ENCODE assay signal across 12 cellular contexts in genomic region chr10:22681301-22681700, GRCh38. TPM values are rescaled to one million over a fixed set of nuclear protein-coding genes. Genes with fewer than 3 reads are reported as not detected.
A peak's percentile ranks its signal among the peaks of the same experiment; 100 is the strongest.
DNase-seq lines count a peak whose midpoint lies in the region; ATAC-seq, FAIRE-seq and TF ChIP-seq lines count a peak whose summit lies in the region.
"Had no signal": no experiment of that assay in that cellular context is flagged by ENCODE, and none has a peak within 500 bp of the region (broad histone marks: within the 10 kb centered on the region; RNA-seq: fewer than 3 reads in every experiment).

No MANE protein-coding gene starts in this region.

- H3K27me3 Mint-ChIP-seq in CD8-positive, alpha-beta T cell (ENCODE audit: low read depth): no peaks in the 10 kb centered on the region
- H3K27me3 Mint-ChIP-seq in astrocyte (ENCODE audit: low read depth, unreplicated experiment): no peaks in the 10 kb centered on the region
- no peaks in the 10 kb centered on the region for H3K27me3 Mint-ChIP-seq in naive thymus-derived CD8-positive, alpha-beta T cell

- no peak overlapping the region for H3K4me3 Mint-ChIP-seq in CD8-positive, alpha-beta T cell
- H3K4me3 Mint-ChIP-seq in astrocyte (ENCODE audit: unreplicated experiment): no peak overlapping the region
- H3K4me3 Mint-ChIP-seq in naive thymus-derived CD8-positive, alpha-beta T cell: peak overlapping the region in 9 of 10 donors; percentile 12 to 83 (median 60)
- H3K4me3 Mint-ChIP-seq: nephron had no signal

- TF ChIP-seq CTCF in CD8-positive, alpha-beta T cell (IDR thresholded peaks at IDR 0.05): no peak
- TF ChIP-seq CTCF in astrocyte (IDR thresholded peaks at IDR 0.05; ENCODE audit: insufficient read depth, low read depth, low read length) (no peak), OCI-LY7 (conservative IDR thresholded peaks at IDR 0.05; ENCODE audit: low read length) (no peak)

- H3K4me3 ChIP-seq in CD8-positive, alpha-beta T cell (ENCODE audit: low read depth, low read length): no peak overlapping the region
- H3K4me3 ChIP-seq in astrocyte (ENCODE audit: insufficient read depth, low read depth, low read length) (no peak overlapping the region), OCI-LY7 (ENCODE audit: low read depth, low read length, poor library complexity, severe bottlenecking) (no peak overlapping the region)

- peak overlapping the region; percentile 94 for H3K27ac Mint-ChIP-seq in CD8-positive, alpha-beta T cell
- peak overlapping the region; percentile 44 for H3K27ac Mint-ChIP-seq in astrocyte (ENCODE audit: unreplicated experiment)
- peak overlapping the region; percentile 85 to 98 (median 93) for H3K27ac Mint-ChIP-seq in naive thymus-derived CD8-positive, alpha-beta T cell
- H3K27ac Mint-ChIP-seq: nephron had no signal

- H3K9me2 ChIP-seq in OCI-LY7 (ENCODE audit: insufficient read depth, low read length): no peaks in the 10 kb centered on the region

- H3K9me3 Mint-ChIP-seq in CD8-positive, alpha-beta T cell: no peaks in the 10 kb centered on the region
- H3K9me3 Mint-ChIP-seq in astrocyte (ENCODE audit: unreplicated experiment): no peaks in the 10 kb centered on the region
- no peaks in the 10 kb centered on the region for H3K9me3 Mint-ChIP-seq in naive thymus-derived CD8-positive, alpha-beta T cell
- H3K9me3 Mint-ChIP-seq: nephron had no signal

- FAIRE-seq in astrocyte (lab: Jason Lieb, UNC): no peak
- FAIRE-seq: endometrium, HTR-8/SVneo had no signal

- H3K36me3 Mint-ChIP-seq in CD8-positive, alpha-beta T cell: peaks cover 2% of the 10 kb centered on the region
- no peaks in the 10 kb centered on the region for H3K36me3 Mint-ChIP-seq in astrocyte (ENCODE audit: low read depth, unreplicated experiment)
- H3K36me3 Mint-ChIP-seq in naive thymus-derived CD8-positive, alpha-beta T cell: peaks cover 0 to 2% (median 0%) of the 10 kb centered on the region in 3 donors

- POLR2A ChIA-PET in CD8-positive, alpha-beta T cell (lab: Charles Lee): interaction anchor here (0.8 to 4.6 kb wide), 10 partner anchors 11 to 70 kb away, joined by 3 to 36 read pairs (median 6); partner anchors contain the start of gene PIP4K2A
- POLR2A ChIA-PET in naive thymus-derived CD8-positive, alpha-beta T cell (lab: Charles Lee): interaction anchor here (1.1 to 5.4 kb wide), 12 partner anchors 10 to 65 kb away, joined by 3 to 71 read pairs (median 6); partner anchors contain the start of gene PIP4K2A
- POLR2A ChIA-PET in OCI-LY7 (lab: Charles Lee): interaction anchor here (1.5 kb wide), 1 partner anchor 31 kb away, joined by 4 read pairs; no protein-coding TSS in a partner anchor

- H3K79me2 ChIP-seq in astrocyte (ENCODE audit: insufficient read depth, low read length) (peaks cover 85% of the 10 kb centered on the region), OCI-LY7 (ENCODE audit: insufficient read depth, low read depth, low read length) (peaks cover 7% of the 10 kb centered on the region; the same call in 1 of the 2 replicates)

- H3K27ac ChIP-seq in CD8-positive, alpha-beta T cell (ENCODE audit: low read depth, low read length): peak overlapping the region; percentile 52
- H3K27ac ChIP-seq in KOPT-K1 (ENCODE audit: low read depth, low read length, poor library complexity, severe bottlenecking): peak overlapping the region; percentile 82
- peak overlapping the region; percentile 24 for H3K27ac ChIP-seq in astrocyte (ENCODE audit: low read depth, low read length)
- no peak overlapping the region for H3K27ac ChIP-seq in OCI-LY7 (ENCODE audit: low read depth, low read length, poor library complexity, severe bottlenecking)

- peaks cover 46% of the 10 kb centered on the region for H4K20me1 ChIP-seq in astrocyte (ENCODE audit: insufficient read depth, low read length)
- H4K20me1 ChIP-seq in OCI-LY7 (ENCODE audit: insufficient read depth, low read length): peaks cover 5% of the 10 kb centered on the region; the same call in 1 of the 2 replicates

- no peaks in the 10 kb centered on the region for H3K9me3 ChIP-seq in CD8-positive, alpha-beta T cell (ENCODE audit: low read length)
- H3K9me3 ChIP-seq in KOPT-K1 (ENCODE audit: insufficient read depth, low read length, poor library complexity, severe bottlenecking): no peaks in the 10 kb centered on the region
- no peaks in the 10 kb centered on the region for H3K9me3 ChIP-seq in astrocyte (ENCODE audit: insufficient read depth, low read depth, low read length)
- H3K9me3 ChIP-seq in OCI-LY7 (ENCODE audit: low read length): no peaks in the 10 kb centered on the region

- H3K4me2 ChIP-seq in astrocyte (ENCODE audit: low read length) (peak overlapping the region; percentile 30), OCI-LY7 (ENCODE audit: low read length) (no peak overlapping the region)

- H2AFZ ChIP-seq in astrocyte (ENCODE audit: low read depth, low read length): no peak overlapping the region
- H2AFZ ChIP-seq in OCI-LY7 (ENCODE audit: low read length): no peak overlapping the region

- no peaks in the 10 kb centered on the region for H3K27me3 ChIP-seq in CD8-positive, alpha-beta T cell (ENCODE audit: insufficient read depth, low read length)
- no peaks in the 10 kb centered on the region for H3K27me3 ChIP-seq in astrocyte (ENCODE audit: insufficient read depth, low read length)

- H3K4me1 ChIP-seq in CD8-positive, alpha-beta T cell (ENCODE audit: insufficient read depth, low read length): peaks cover 97% of the 10 kb centered on the region
- H3K4me1 ChIP-seq in astrocyte (ENCODE audit: insufficient read depth, low read length) (peaks cover 31% of the 10 kb centered on the region), OCI-LY7 (ENCODE audit: insufficient read depth, low read length, poor library complexity, severe bottlenecking) (peaks cover 21% of the 10 kb centered on the region)

- CTCF ChIA-PET in CD8-positive, alpha-beta T cell (lab: Charles Lee): interaction anchor here (0.6 to 3.1 kb wide), 5 partner anchors 15 to 108 kb away, joined by 3 to 12 read pairs (median 5); no protein-coding TSS in a partner anchor
- CTCF ChIA-PET in OCI-LY7 (lab: Charles Lee; ENCODE audit: unreplicated experiment): no interaction called here

- intact Hi-C loops in CD8-positive, alpha-beta T cell (cut with DNase I, micrococcal nuclease): loop anchor here in 1 of 2 experiments (1.0 to 10.0 kb wide), 2 partner anchors 9 to 676 kb away; partner anchors contain the start of gene DNAJC1
- intact Hi-C loops in OCI-LY7 (cut with micrococcal nuclease; ENCODE audit: unreplicated experiment): loop anchor here (5.0 kb wide), 1 partner anchor 64 kb away; no protein-coding TSS in a partner anchor

- no TSS peak for BruUV-seq in OCI-LY7 (replicated peaks; lab: Mats Ljungman, UMichigan)

- no peak overlapping the region for H3K9ac ChIP-seq in astrocyte (ENCODE audit: low read length)

- H3K4me1 Mint-ChIP-seq in CD8-positive, alpha-beta T cell (ENCODE audit: low read depth): peaks cover 95% of the 10 kb centered on the region
- H3K4me1 Mint-ChIP-seq in astrocyte (ENCODE audit: low read depth, unreplicated experiment): peaks cover 57% of the 10 kb centered on the region
- peaks cover 50 to 92% (median 87%) of the 10 kb centered on the region in 4 donors for H3K4me1 Mint-ChIP-seq in naive thymus-derived CD8-positive, alpha-beta T cell

- ATAC-seq in CD8-positive, alpha-beta T cell: no peak
- ATAC-seq in naive thymus-derived CD8-positive, alpha-beta T cell: no peak

- no peaks in the 10 kb centered on the region for H3K36me3 ChIP-seq in CD8-positive, alpha-beta T cell (ENCODE audit: insufficient read depth, low read length)
- H3K36me3 ChIP-seq in KOPT-K1 (ENCODE audit: insufficient read depth, low read length) (no peaks in the 10 kb centered on the region), astrocyte (ENCODE audit: insufficient read depth, low read length) (no peaks in the 10 kb centered on the region), OCI-LY7 (ENCODE audit: insufficient read depth, low read length) (no peaks in the 10 kb centered on the region)

- DNase-seq in CD8-positive, alpha-beta T cell: peak in 1 of 7 experiments; percentile 47
- DNase-seq in astrocyte (ENCODE audit: low read depth): no peak
- no peak for DNase-seq in naive thymus-derived CD8-positive, alpha-beta T cell
- no peak for DNase-seq in iPS-NIHi11 (ENCODE audit: low spot score)
- no peak for DNase-seq in OCI-LY7 (ENCODE audit: low spot score)
- DNase-seq in NCI-H146 treated with DMSO at 0.1 percent for 48 hours (lab: John Stamatoyannopoulos, UW; ENCODE audit: unreplicated experiment): no peak
- no peak for DNase-seq in NCI-H2171 (lab: John Stamatoyannopoulos, UW)
- DNase-seq: NCI-H1105 treated with DMSO at 0.1 percent for 48 hours had no signal

RNA-seq across cellular contexts. Expression of gene PIP4K2A, which starts 33.1 kb away (rescaled TPM):
- 10 to 100 TPM; 82.5 to 89.5 TPM for total RNA-seq in CD8-positive, alpha-beta T cell
- total RNA-seq in astrocyte (36.8 and 37.9 TPM in 2 replicates), OCI-LY7 (2022) (42.6 and 43.3 TPM in 2 replicates)
- total RNA-seq in naive thymus-derived CD8-positive, alpha-beta T cell: 100 to 1,000 TPM; 152 to 169 TPM
- polyA plus RNA-seq in naive thymus-derived CD8-positive, alpha-beta T cell: 10 to 100 TPM; 54.3 to 77.5 (median 59.9) TPM
- 32.5 and 37.9 TPM in 2 replicates for total RNA-seq in OCI-LY7 (2014; rRNA removed; shearing (Covaris generic))

Comparison
In these comparisons a context has a peak if more than half of its experiments do, and no peak if none do; other contexts are left out.
1. H3K27ac Mint-ChIP-seq: peak in every context shown above with its lines; median percentile 94 in CD8-positive, alpha-beta T cell; 93 in naive thymus-derived CD8-positive, alpha-beta T cell; 44 in astrocyte.
2. H3K4me3 Mint-ChIP-seq: peak in naive thymus-derived CD8-positive, alpha-beta T cell (9 of 10); none in CD8-positive, alpha-beta T cell (single experiment) and astrocyte (single experiment).